20 cellular contexts compared by ENCODE assay signal in genomic region chr11:12240669-12241068, GRCh38.
DNase-seq lines count a peak whose midpoint lies in the region; ATAC-seq and TF ChIP-seq lines count a peak whose summit lies in the region.
"Had no signal": no experiment of that assay in that cellular context is flagged by ENCODE, and none has a peak within 500 bp of the region (broad histone marks: within the 10 kb centered on the region; RNA-seq: fewer than 3 reads in every experiment).

No MANE protein-coding gene starts in this region.

- 68% methylated on average over 3 to 4 of the region's 6 CpGs for WGBS in gastroesophageal sphincter (ENCODE audit: low coverage in 1 of 2), 2 donors

- peak overlapping the region in 3 of 4 donors; percentile 68 to 90 (median 82) for H3K27ac ChIP-seq in gastroesophageal sphincter
- H3K27ac ChIP-seq: brain microvascular endothelial cell, colonic mucosa, prostate gland, suprapubic skin had no signal

- no peak for TF ChIP-seq EP300 in gastroesophageal sphincter (IDR thresholded peaks at IDR 0.05)

- ATAC-seq in activated CD8-positive, alpha-beta T cell treated with anti-CD3 and anti-CD28 coated beads, Interleukin-2, amount 10 ng/mL, durations not matched to agents 7 days and 5 days, result no peak
- no peak for ATAC-seq in gastroesophageal sphincter
- no peak for ATAC-seq in stimulated activated naive CD8-positive, alpha-beta T cell treated with anti-CD3 and anti-CD28 coated beads, Interleukin-15, amount 100 ng/mL, for 72 hours

- H3K36me3 ChIP-seq in gastroesophageal sphincter, result peaks cover 0 to 37% of the 10 kb centered on the region in 2 donors
- H3K36me3 ChIP-seq: prostate gland had no signal

- no peak overlapping the region for H3K4me3 ChIP-seq in gastroesophageal sphincter
- H3K4me3 ChIP-seq: colonic mucosa, prostate gland, smooth muscle cell, suprapubic skin had no signal

- intact Hi-C loops in Calu3 (cut with micrococcal nuclease; ENCODE audit: unreplicated experiment), result no loop called here

- no peaks in the 10 kb centered on the region for H3K9me3 Mint-ChIP-seq in Calu3 (ENCODE audit: low read depth, unreplicated experiment)
- H3K9me3 Mint-ChIP-seq in activated CD8-positive, alpha-beta T cell treated with anti-CD3 and anti-CD28 coated beads, Interleukin-2, amount 10 ng/mL, durations not matched to agents 7 days and 5 days (ENCODE audit: insufficient read depth), result no peaks in the 10 kb centered on the region
- H3K9me3 Mint-ChIP-seq in stimulated activated naive CD8-positive, alpha-beta T cell treated with anti-CD3 and anti-CD28 coated beads, Interleukin-15, amount 100 ng/mL, for 72 hours, result no peaks in the 10 kb centered on the region
- H3K9me3 Mint-ChIP-seq: activated CD4-positive, alpha-beta T cell treated with anti-CD3 and anti-CD28 coated beads, Interleukin-2, amount 10 ng/mL, durations not matched to agents 7 days and 5 days; mesothelial cell of epicardium; nephron progenitor cell had no signal

- H3K4me1 Mint-ChIP-seq in Calu3 (ENCODE audit: low read depth, unreplicated experiment), result peaks cover 28% of the 10 kb centered on the region
- peaks cover 42% of the 10 kb centered on the region for H3K4me1 Mint-ChIP-seq in activated CD8-positive, alpha-beta T cell treated with anti-CD3 and anti-CD28 coated beads, Interleukin-2, amount 10 ng/mL, durations not matched to agents 7 days and 5 days (ENCODE audit: low read depth)
- H3K4me1 Mint-ChIP-seq in stimulated activated naive CD8-positive, alpha-beta T cell treated with anti-CD3 and anti-CD28 coated beads, Interleukin-15, amount 100 ng/mL, for 72 hours, result peaks cover 44% of the 10 kb centered on the region

- no peaks in the 10 kb centered on the region for H3K27me3 ChIP-seq in gastroesophageal sphincter
- H3K27me3 ChIP-seq: brain microvascular endothelial cell, colonic mucosa, suprapubic skin had no signal

- H3K36me3 Mint-ChIP-seq in Calu3 (ENCODE audit: insufficient read depth, unreplicated experiment), result peaks cover 54% of the 10 kb centered on the region
- H3K36me3 Mint-ChIP-seq in activated CD8-positive, alpha-beta T cell treated with anti-CD3 and anti-CD28 coated beads, Interleukin-2, amount 10 ng/mL, durations not matched to agents 7 days and 5 days (ENCODE audit: low read depth), result peaks cover 14% of the 10 kb centered on the region
- H3K36me3 Mint-ChIP-seq: activated naive CD8-positive, alpha-beta T cell; mesothelial cell of epicardium had no signal

- H3K4me3 Mint-ChIP-seq in Calu3 (ENCODE audit: low read depth, unreplicated experiment), result no peak overlapping the region
- no peak overlapping the region for H3K4me3 Mint-ChIP-seq in activated CD8-positive, alpha-beta T cell treated with anti-CD3 and anti-CD28 coated beads, Interleukin-2, amount 10 ng/mL, durations not matched to agents 7 days and 5 days
- H3K4me3 Mint-ChIP-seq in stimulated activated naive CD8-positive, alpha-beta T cell treated with anti-CD3 and anti-CD28 coated beads, Interleukin-15, amount 100 ng/mL, for 72 hours, result no peak overlapping the region
- H3K4me3 Mint-ChIP-seq: activated CD4-positive, alpha-beta T cell treated with anti-CD3 and anti-CD28 coated beads, Interleukin-2, amount 10 ng/mL, durations not matched to agents 7 days and 5 days; activated naive CD8-positive, alpha-beta T cell; mesothelial cell of epicardium; nephron progenitor cell had no signal

- CTCF ChIA-PET in Calu3 (lab: Charles Lee), result interaction anchor here (1.1 kb wide), 1 partner anchor 193 kb away, joined by 4 read pairs; no protein-coding TSS in a partner anchor
- CTCF ChIA-PET in activated CD8-positive, alpha-beta T cell treated with anti-CD3 and anti-CD28 coated beads, Interleukin-2, amount 10 ng/mL, durations not matched to agents 7 days and 5 days (lab: Charles Lee), result interaction anchor here (0.9 to 5.8 kb wide), 3 partner anchors 41 to 196 kb away, joined by 3 to 52 read pairs (median 8); no protein-coding TSS in a partner anchor

- H3K27me3 Mint-ChIP-seq in Calu3 (ENCODE audit: unreplicated experiment), result no peaks in the 10 kb centered on the region
- no peaks in the 10 kb centered on the region for H3K27me3 Mint-ChIP-seq in activated CD8-positive, alpha-beta T cell treated with anti-CD3 and anti-CD28 coated beads, Interleukin-2, amount 10 ng/mL, durations not matched to agents 7 days and 5 days (ENCODE audit: low read depth)
- no peaks in the 10 kb centered on the region for H3K27me3 Mint-ChIP-seq in stimulated activated naive CD8-positive, alpha-beta T cell treated with anti-CD3 and anti-CD28 coated beads, Interleukin-15, amount 100 ng/mL, for 72 hours
- H3K27me3 Mint-ChIP-seq: activated CD4-positive, alpha-beta T cell treated with anti-CD3 and anti-CD28 coated beads, Interleukin-2, amount 10 ng/mL, durations not matched to agents 7 days and 5 days; activated naive CD8-positive, alpha-beta T cell had no signal

- no TSS peak for BruUV-seq in Calu3 (replicated peaks; lab: Mats Ljungman, UMichigan)

- no peaks in the 10 kb centered on the region for H3K9me3 ChIP-seq in gastroesophageal sphincter
- H3K9me3 ChIP-seq: colonic mucosa, prostate gland, suprapubic skin had no signal

- peak overlapping the region; percentile 25 for H3K27ac Mint-ChIP-seq in Calu3 (ENCODE audit: unreplicated experiment)
- peak overlapping the region; percentile 58 for H3K27ac Mint-ChIP-seq in activated CD8-positive, alpha-beta T cell treated with anti-CD3 and anti-CD28 coated beads, Interleukin-2, amount 10 ng/mL, durations not matched to agents 7 days and 5 days
- peak overlapping the region; percentile 23 to 89 for H3K27ac Mint-ChIP-seq in stimulated activated naive CD8-positive, alpha-beta T cell treated with anti-CD3 and anti-CD28 coated beads, Interleukin-15, amount 100 ng/mL, for 72 hours
- H3K27ac Mint-ChIP-seq: mesothelial cell of epicardium, nephron progenitor cell had no signal

- DNase-seq in Calu3 (no peak), EL (no peak), dedifferentiated amniotic fluid mesenchymal stem cell (ENCODE audit: extremely low spot score) (no peak), iPS-NIHi11 (ENCODE audit: low spot score) (no peak)
- no peak for DNase-seq in activated CD8-positive, alpha-beta T cell treated with anti-CD3 and anti-CD28 coated beads, Interleukin-2, amount 10 ng/mL, durations not matched to agents 7 days and 5 days
- no peak for DNase-seq in stimulated activated naive CD8-positive, alpha-beta T cell treated with anti-CD3 and anti-CD28 coated beads, Interleukin-15, amount 100 ng/mL, for 72 hours
- DNase-seq: activated CD4-positive, alpha-beta T cell treated with anti-CD3 and anti-CD28 coated beads, Interleukin-2, amount 10 ng/mL, durations not matched to agents 7 days and 5 days; brain microvascular endothelial cell; colonic mucosa; Karpas-422; NCI-H1048; NCI-H1930; nephron progenitor cell; stimulated activated CD4-positive, alpha-beta T cell treated with anti-CD3 and anti-CD28 coated beads, Interleukin-4, amount 100 ng/mL, for 1 hour had no signal

- peaks cover 9 to 93% (median 26%) of the 10 kb centered on the region in 3 donors for H3K4me1 ChIP-seq in gastroesophageal sphincter

- no peak for TF ChIP-seq CTCF in Calu3 (IDR thresholded peaks at IDR 0.05; ENCODE audit: unreplicated experiment)
- TF ChIP-seq CTCF in gastroesophageal sphincter (IDR thresholded peaks at IDR 0.05), result no peak

- POLR2A ChIA-PET in activated CD8-positive, alpha-beta T cell treated with anti-CD3 and anti-CD28 coated beads, Interleukin-2, amount 10 ng/mL, durations not matched to agents 7 days and 5 days (lab: Charles Lee), result no interaction called here

- no peak for TF ChIP-seq POLR2A in gastroesophageal sphincter (IDR thresholded peaks at IDR 0.05)
